ENCODE assay signal across 8 cellular contexts in the genomic region with DNA sequence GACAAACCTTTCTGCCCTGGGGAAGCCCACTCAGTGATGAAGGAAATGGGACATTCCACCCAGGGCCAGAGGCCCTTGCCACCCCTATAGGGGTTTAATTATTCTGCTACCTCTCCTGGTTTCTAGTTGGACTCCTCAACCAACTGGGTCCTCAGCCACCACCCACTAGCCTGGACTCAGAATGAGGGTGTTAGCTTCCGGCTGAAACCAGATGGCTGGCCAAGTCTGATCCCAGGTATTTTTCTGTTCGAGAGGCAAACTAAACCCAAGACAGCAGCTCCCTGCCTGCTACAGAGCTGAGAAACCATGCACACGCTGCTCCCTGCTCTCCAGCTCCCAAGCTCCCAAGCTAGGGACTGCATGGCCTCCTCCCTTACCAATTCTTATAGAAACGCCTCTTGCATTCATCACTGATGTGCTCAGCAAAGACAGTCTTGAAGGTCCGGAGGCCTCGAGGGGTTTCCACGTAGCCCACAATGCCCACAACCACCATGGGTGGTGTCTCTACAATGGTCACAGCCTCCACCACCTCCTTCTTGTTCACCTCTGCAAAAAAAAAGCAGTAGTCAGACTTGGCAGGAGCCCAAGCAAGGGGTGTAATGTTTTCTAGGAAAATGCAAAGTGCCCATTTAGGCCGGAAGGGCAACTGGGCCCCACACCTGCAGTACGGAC. TPM values are rescaled to one million over a fixed set of nuclear protein-coding genes. Genes with fewer than 3 reads are reported as not detected.
DNase-seq lines count a peak whose midpoint lies in the region; ATAC-seq and TF ChIP-seq lines count a peak whose summit lies in the region.

No MANE protein-coding gene starts in this region.

- in situ Hi-C loops in GM23248 (cut with MboI), result loop anchor here (25.0 kb wide), 1 partner anchor 305 kb away; the partner anchor contains the start of genes APOBEC3C and APOBEC3D

- H4K20me1 ChIP-seq in GM23248 (ENCODE audit: insufficient read depth), result peaks cover 41% of the 10 kb centered on the region

- DNase-seq in GM23248 (peak; percentile 55), right cardiac atrium (peak in 1 of 3 donors; percentile 25), NCI-H1048 (lab: John Stamatoyannopoulos, UW) (no peak)
- DNase-seq in activated CD8-positive, alpha-beta T cell treated with anti-CD3 and anti-CD28 coated beads for 36 hours, result peak; percentile 67

- peak overlapping the region; percentile 99 for H3K4me3 Mint-ChIP-seq in activated CD8-positive, alpha-beta T cell treated with anti-CD3 and anti-CD28 coated beads for 36 hours
- H3K4me3 Mint-ChIP-seq in stimulated activated naive CD8-positive, alpha-beta T cell treated with anti-CD3 and anti-CD28 coated beads, Interleukin-15, Interleukin-2, amounts not matched to agents 100 ng/mL and 50 ng/mL, for 24 hours, result peak overlapping the region; percentile 99

- H3K4me1 ChIP-seq in GM23248 (ENCODE audit: insufficient read depth) (peaks cover 23% of the 10 kb centered on the region), right cardiac atrium (ENCODE audit: control insufficient read depth, insufficient read depth, low read length) (peaks cover 11% of the 10 kb centered on the region)

- peaks cover 57% of the 10 kb centered on the region for H3K36me3 ChIP-seq in GM23248 (ENCODE audit: low read depth)

- peak overlapping the region; percentile 100 for H3K27ac Mint-ChIP-seq in activated CD8-positive, alpha-beta T cell treated with anti-CD3 and anti-CD28 coated beads for 36 hours
- H3K27ac Mint-ChIP-seq in stimulated activated naive CD8-positive, alpha-beta T cell treated with anti-CD3 and anti-CD28 coated beads, Interleukin-15, Interleukin-2, amounts not matched to agents 100 ng/mL and 50 ng/mL, for 24 hours, result peak overlapping the region; percentile 100

- peak overlapping the region; percentile 99 for H3K9ac ChIP-seq in GM23248

- H3K4me3 ChIP-seq in GM23248 (peak overlapping the region; percentile 99), right cardiac atrium (ENCODE audit: low read length) (no peak overlapping the region)

- H3K9me3 ChIP-seq in GM23248 (ENCODE audit: low read depth) (no peaks in the 10 kb centered on the region), right cardiac atrium (ENCODE audit: control insufficient read depth, low read length) (no peaks in the 10 kb centered on the region)

- H3K27ac ChIP-seq in 22Rv1, result peak overlapping the region; percentile 99
- H3K27ac ChIP-seq in GM23248, result peak overlapping the region; percentile 97
- peak overlapping the region; percentile 53 for H3K27ac ChIP-seq in right cardiac atrium (ENCODE audit: low read length)

- H3F3A ChIP-seq in GM23248 (ENCODE audit: insufficient read depth), result peaks cover 82% of the 10 kb centered on the region

- intact Hi-C loops in activated CD8-positive, alpha-beta T cell treated with anti-CD3 and anti-CD28 coated beads for 36 hours (cut with micrococcal nuclease), result loop anchor here (5.0 kb wide), 1 partner anchor 205 kb away; the partner anchor contains the start of gene ATF4
- intact Hi-C loops in right cardiac atrium (cut with DNase I), result loop anchor here in 3 of 4 donors (5.0 to 10.0 kb wide), 4 partner anchors 72 to 452 kb away; partner anchors contain the start of genes ATF4 (in 1 of the 3) and PDGFB (in 1 of the 3)

- no peaks in the 10 kb centered on the region for H3K9me2 ChIP-seq in GM23248 (ENCODE audit: insufficient read depth)

- H3K27me3 ChIP-seq in GM23248 (replicated peaks; ENCODE audit: insufficient read depth) (no peaks in the 10 kb centered on the region), right cardiac atrium (ENCODE audit: control insufficient read depth, insufficient read depth) (no peaks in the 10 kb centered on the region)

- ATAC-seq in activated CD8-positive, alpha-beta T cell treated with anti-CD3 and anti-CD28 coated beads for 36 hours, result no peak
- no peak for ATAC-seq in right cardiac atrium
- ATAC-seq in GM18517 (IDR thresholded peaks at IDR 0.05; ENCODE audit: unreplicated experiment), result no peak
- ATAC-seq in HG03139 (IDR thresholded peaks at IDR 0.05; ENCODE audit: unreplicated experiment), result no peak

- H3K4me2 ChIP-seq in GM23248 (ENCODE audit: unreplicated experiment), result peak overlapping the region; percentile 97

- 51 to 53% methylated on average over 9 of the region's 9 CpGs for WGBS in GM23248 (ENCODE audit: low coverage in 1 of 2, low lambda C conversion rate in 2 of 2, missing lambda C conversion rate in 2 of 2), 2 experiments
- WGBS in right cardiac atrium, result 48% methylated on average over 9 of the region's 9 CpGs

- no peak overlapping the region for H2AFZ ChIP-seq in GM23248

- peaks cover 44% of the 10 kb centered on the region for H3K4me1 Mint-ChIP-seq in activated CD8-positive, alpha-beta T cell treated with anti-CD3 and anti-CD28 coated beads for 36 hours (ENCODE audit: low read depth)
- H3K4me1 Mint-ChIP-seq in stimulated activated naive CD8-positive, alpha-beta T cell treated with anti-CD3 and anti-CD28 coated beads, Interleukin-15, Interleukin-2, amounts not matched to agents 100 ng/mL and 50 ng/mL, for 24 hours (ENCODE audit: low read depth), result peaks cover 65% of the 10 kb centered on the region

- CTCF ChIA-PET in activated CD8-positive, alpha-beta T cell treated with anti-CD3 and anti-CD28 coated beads for 36 hours (lab: Charles Lee), result interaction anchor here (0.6 to 6.6 kb wide), 17 partner anchors 11 to 548 kb away, joined by 3 to 48 read pairs (median 5); no protein-coding TSS in a partner anchor

- no peak for TF ChIP-seq CTCF in 22Rv1 (IDR thresholded peaks at IDR 0.05)
- TF ChIP-seq CTCF in activated CD8-positive, alpha-beta T cell treated with anti-CD3 and anti-CD28 coated beads for 36 hours (IDR thresholded peaks at IDR 0.05), result no peak

- H3K9me3 Mint-ChIP-seq in activated CD8-positive, alpha-beta T cell treated with anti-CD3 and anti-CD28 coated beads for 36 hours, result no peaks in the 10 kb centered on the region
- H3K9me3 Mint-ChIP-seq in stimulated activated naive CD8-positive, alpha-beta T cell treated with anti-CD3 and anti-CD28 coated beads, Interleukin-15, Interleukin-2, amounts not matched to agents 100 ng/mL and 50 ng/mL, for 24 hours, result no peaks in the 10 kb centered on the region

- no peaks in the 10 kb centered on the region for H3K27me3 Mint-ChIP-seq in activated CD8-positive, alpha-beta T cell treated with anti-CD3 and anti-CD28 coated beads for 36 hours
- peaks cover 4% of the 10 kb centered on the region for H3K27me3 Mint-ChIP-seq in stimulated activated naive CD8-positive, alpha-beta T cell treated with anti-CD3 and anti-CD28 coated beads, Interleukin-15, Interleukin-2, amounts not matched to agents 100 ng/mL and 50 ng/mL, for 24 hours

- peaks cover 63% of the 10 kb centered on the region for H3K79me2 ChIP-seq in GM23248 (ENCODE audit: insufficient read depth)

- POLR2A ChIA-PET in activated CD8-positive, alpha-beta T cell treated with anti-CD3 and anti-CD28 coated beads for 36 hours (lab: Charles Lee), result interaction anchor here (0.8 to 9.1 kb wide), 24 partner anchors 8 to 1540 kb away, joined by 3 to 211 read pairs (median 9); partner anchors contain the start of genes ATF4, CBX7, SUN2 and SYNGR1

- peaks cover 74% of the 10 kb centered on the region for H3K36me3 Mint-ChIP-seq in activated CD8-positive, alpha-beta T cell treated with anti-CD3 and anti-CD28 coated beads for 36 hours (ENCODE audit: low read depth)
- H3K36me3 Mint-ChIP-seq in stimulated activated naive CD8-positive, alpha-beta T cell treated with anti-CD3 and anti-CD28 coated beads, Interleukin-15, Interleukin-2, amounts not matched to agents 100 ng/mL and 50 ng/mL, for 24 hours (ENCODE audit: low read depth), result peaks cover 76% of the 10 kb centered on the region

RNA-seq across cellular contexts. Expression of gene RPL3, which starts 2.2 kb away (rescaled TPM):
- total RNA-seq in GM23248 (2014; rRNA removed; shearing (Covaris generic)), result 1,555 and 2,353 TPM in 2 replicates
- polyA plus RNA-seq in GM23248 (2016; fragmentation: Nextera tagmentation; extraction: Ambion mirVana), result 920 and 929 TPM in 2 replicates
- total RNA-seq in activated CD8-positive, alpha-beta T cell treated with anti-CD3 and anti-CD28 coated beads for 36 hours, result 1,000 to 10,000 TPM; 3,563 to 3,599 TPM
- 1,000 to 10,000 TPM in 2 of 4 donors, 100 to 1,000 TPM in 2; 948 to 1,416 (median 984) TPM for total RNA-seq in right cardiac atrium
- polyA plus RNA-seq in right cardiac atrium, result 1,325 TPM

RNA-seq across cellular contexts. Expression of gene SYNGR1, which starts 32.6 kb away (rescaled TPM):
- 5.2 and 6.1 TPM in 2 replicates for total RNA-seq in GM23248 (2014; rRNA removed; shearing (Covaris generic))
- polyA plus RNA-seq in GM23248 (2016; fragmentation: Nextera tagmentation; extraction: Ambion mirVana) (20.3 and 23.2 TPM in 2 replicates), right cardiac atrium (101 TPM)
- total RNA-seq in activated CD8-positive, alpha-beta T cell treated with anti-CD3 and anti-CD28 coated beads for 36 hours, result 1 to 10 TPM; 2.4 to 3.8 TPM
- 10 to 100 TPM; 66.4 to 82.0 (median 70.5) TPM for total RNA-seq in right cardiac atrium
